In the genomic region with DNA sequence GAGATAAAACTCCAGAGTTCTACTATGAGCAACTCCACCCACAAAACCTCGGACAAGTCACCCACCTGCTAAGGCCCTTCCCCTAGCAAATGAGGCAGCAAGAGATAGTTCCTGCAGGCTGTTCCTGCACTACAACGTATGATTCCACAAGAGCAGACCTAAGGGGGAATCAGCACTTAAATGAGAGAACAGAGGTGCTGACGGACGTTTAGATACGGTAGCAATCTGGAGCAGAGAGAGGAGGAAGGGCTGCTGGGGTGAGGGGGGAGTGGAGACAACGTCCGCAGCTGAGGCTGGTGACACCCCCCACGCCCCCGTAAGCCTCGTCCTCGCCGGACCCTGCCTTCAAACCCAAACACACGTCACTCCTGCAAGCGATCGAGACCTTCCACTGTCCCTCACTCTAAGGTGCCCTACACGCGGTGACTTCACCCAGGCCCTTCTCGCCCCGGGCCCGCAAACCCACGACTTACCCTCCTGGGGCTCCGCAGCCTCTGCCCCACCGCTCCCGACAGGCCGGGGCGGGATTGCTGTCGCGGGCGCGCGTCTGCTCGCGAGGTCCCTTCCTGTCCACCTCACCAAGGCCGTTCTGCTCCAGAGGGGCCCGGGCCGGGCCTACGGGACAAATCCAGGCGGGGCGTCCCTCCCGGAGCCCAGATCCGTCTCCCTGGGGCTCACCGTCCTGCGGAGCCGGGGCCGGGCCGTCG, we compare ENCODE assay signal across 8 cellular contexts. TPM values are rescaled to one million over a fixed set of nuclear protein-coding genes. Genes with fewer than 3 reads are reported as not detected.
DNase-seq lines count a peak whose midpoint lies in the region; ATAC-seq and TF ChIP-seq lines count a peak whose summit lies in the region.

No MANE protein-coding gene starts in this region.

- peaks cover 45% of the 10 kb centered on the region for H3K9me3 ChIP-seq in Panc1 (ENCODE audit: control insufficient read depth, insufficient read depth, low read depth, low read length)

- peaks cover 31% of the 10 kb centered on the region for H3K4me1 Mint-ChIP-seq in activated naive CD8-positive, alpha-beta T cell treated with anti-CD3 and anti-CD28 coated beads, Interleukin-2, amount 10 ng/mL, durations not matched to agents 7 days and 5 days

- H3K36me3 ChIP-seq in Panc1 (ENCODE audit: control insufficient read depth, insufficient read depth, low read length): peaks cover 8% of the 10 kb centered on the region; the same call in 1 of the 2 replicates

- peaks cover 35% of the 10 kb centered on the region for H3K9me3 Mint-ChIP-seq in activated naive CD8-positive, alpha-beta T cell treated with anti-CD3 and anti-CD28 coated beads, Interleukin-2, amount 10 ng/mL, durations not matched to agents 7 days and 5 days

- peaks cover 35% of the 10 kb centered on the region for H3K36me3 Mint-ChIP-seq in activated naive CD8-positive, alpha-beta T cell treated with anti-CD3 and anti-CD28 coated beads, Interleukin-2, amount 10 ng/mL, durations not matched to agents 7 days and 5 days

- no peaks in the 10 kb centered on the region for H3K27me3 ChIP-seq in Panc1 (ENCODE audit: control insufficient read depth, insufficient read depth, low read length)

- H3K27ac ChIP-seq in Panc1 (ENCODE audit: low read length): peak overlapping the region; percentile 98

- POLR2A ChIA-PET in Panc1 (lab: Charles Lee): no interaction called here
- POLR2A ChIA-PET in activated naive CD8-positive, alpha-beta T cell treated with anti-CD3 and anti-CD28 coated beads, Interleukin-2, amount 10 ng/mL, durations not matched to agents 7 days and 5 days (lab: Charles Lee): no interaction called here

- CTCF ChIA-PET in Panc1 (lab: Charles Lee): no interaction called here

- ATAC-seq in Right ventricle myocardium inferior (no peak), HG02981 (IDR thresholded peaks at IDR 0.05; ENCODE audit: unreplicated experiment) (peak; percentile 18), Panc1 (peak; percentile 76), left ventricle myocardium superior (peak; percentile 34)
- peak; percentile 45 for ATAC-seq in activated naive CD8-positive, alpha-beta T cell treated with anti-CD3 and anti-CD28 coated beads, Interleukin-2, amount 10 ng/mL, durations not matched to agents 7 days and 5 days (ENCODE audit: low read depth)

- peak overlapping the region; percentile 74 to 81 for H3K4me3 ChIP-seq in Panc1 (ENCODE audit: low read depth in 2 of 2, low read length in 2 of 2)
- H3K4me3 ChIP-seq in retinal pigment epithelial cell (ENCODE audit: low read length): peak overlapping the region; percentile 86

- DNase-seq in Right ventricle myocardium inferior (ENCODE audit: missing footprints): peak; percentile 68
- DNase-seq in cardiac septum (ENCODE audit: low spot score): no peak
- DNase-seq in Panc1 (ENCODE audit: low read depth, low spot score): no peak
- DNase-seq in activated naive CD8-positive, alpha-beta T cell treated with anti-CD3 and anti-CD28 coated beads, Interleukin-2, amount 10 ng/mL, durations not matched to agents 7 days and 5 days: peak; percentile 61
- peak; percentile 45 for DNase-seq in left ventricle myocardium superior
- DNase-seq in retinal pigment epithelial cell (ENCODE audit: low read depth): no peak
- DNase-seq in NCI-H2196 (lab: John Stamatoyannopoulos, UW; ENCODE audit: unreplicated experiment): no peak

- intact Hi-C loops in Right ventricle myocardium inferior (cut with DNase I): loop anchor here (10.0 kb wide), 1 partner anchor 71 kb away; a partner anchor contains a TSS
- intact Hi-C loops in cardiac septum (cut with DNase I): loop anchor here (5.0 kb wide), 1 partner anchor 129 kb away; a partner anchor contains a TSS
- intact Hi-C loops in Panc1 (cut with micrococcal nuclease; ENCODE audit: unreplicated experiment): no loop called here
- intact Hi-C loops in left ventricle myocardium superior (cut with micrococcal nuclease): no loop called here

- TF ChIP-seq CTCF in Panc1 (IDR thresholded peaks at IDR 0.05) (no peak), retinal pigment epithelial cell (conservative IDR thresholded peaks at IDR 0.05; ENCODE audit: low read depth, low read length) (no peak)

- no peaks in the 10 kb centered on the region for H3K27me3 Mint-ChIP-seq in activated naive CD8-positive, alpha-beta T cell treated with anti-CD3 and anti-CD28 coated beads, Interleukin-2, amount 10 ng/mL, durations not matched to agents 7 days and 5 days

- H3K27ac Mint-ChIP-seq in activated naive CD8-positive, alpha-beta T cell treated with anti-CD3 and anti-CD28 coated beads, Interleukin-2, amount 10 ng/mL, durations not matched to agents 7 days and 5 days: peak overlapping the region; percentile 87

- H3K4me3 Mint-ChIP-seq in activated naive CD8-positive, alpha-beta T cell treated with anti-CD3 and anti-CD28 coated beads, Interleukin-2, amount 10 ng/mL, durations not matched to agents 7 days and 5 days: peak overlapping the region; percentile 90

- BruUV-seq in Panc1 (replicated peaks; lab: Mats Ljungman, UMichigan): TSS peak; percentile 47

- H3K4me1 ChIP-seq in Panc1 (ENCODE audit: control insufficient read depth, insufficient read depth, low read length): 0 out of 2 replicates have a peak, but pooled peaks cover 5% of the 10 kb centered on the region

- in situ Hi-C loops in Panc1 (cut with HindIII; ENCODE audit: low pct_unique_long_range_greater_than_20kb, low sequenced_read_pairs): no loop called here

RNA-seq across cellular contexts. Expression of a gene that starts 0.6 kb away (rescaled TPM):
- total RNA-seq in Right ventricle myocardium inferior (13.2 TPM), cardiac septum (17.7 TPM), Panc1 (2021; ENCODE audit: unreplicated experiment) (37.3 TPM), left ventricle myocardium superior (15.5 TPM)
- polyA plus RNA-seq in Panc1 (2012; ENCODE audit: insufficient read length): 19.4 TPM
- total RNA-seq in activated naive CD8-positive, alpha-beta T cell treated with anti-CD3 and anti-CD28 coated beads, Interleukin-2, amount 10 ng/mL, durations not matched to agents 7 days and 5 days: 10 to 100 TPM; 32.4 to 34.6 TPM

RNA-seq across cellular contexts. Expression of a gene that starts 47.8 kb away (rescaled TPM):
- total RNA-seq in Right ventricle myocardium inferior (not detected), cardiac septum (0.19 TPM), Panc1 (2021; ENCODE audit: unreplicated experiment) (0.15 TPM), left ventricle myocardium superior (not detected)
- not detected for polyA plus RNA-seq in Panc1 (2012; ENCODE audit: insufficient read length)
- total RNA-seq in activated naive CD8-positive, alpha-beta T cell treated with anti-CD3 and anti-CD28 coated beads, Interleukin-2, amount 10 ng/mL, durations not matched to agents 7 days and 5 days: 1 to 10 TPM in 1 of 2 experiments, under 1 TPM in 1; 0.14 to 1.0 TPM

Comparison
In these comparisons a context has a peak if more than half of its experiments do, and no peak if none do; other contexts are left out.
1. DNase-seq: peak in Right ventricle myocardium inferior (single experiment), activated naive CD8-positive, alpha-beta T cell treated with anti-CD3 and anti-CD28 coated beads, Interleukin-2, amount 10 ng/mL, durations not matched to agents 7 days and 5 days (single experiment) and left ventricle myocardium superior (single experiment); none in cardiac septum (single experiment), Panc1 (single experiment), retinal pigment epithelial cell (single experiment) and NCI-H2196 (single experiment).
2. intact Hi-C loops: an anchor here in Right ventricle myocardium inferior (10.0 kb wide) and cardiac septum (5.0 kb wide); none called in Panc1 and left ventricle myocardium superior.